ENCODE assay signal across 3 cellular contexts in genomic region chr19:17633700-17634099, GRCh38.
TF ChIP-seq lines count a peak whose summit lies in the region.

No MANE protein-coding gene starts in this region.

TF ChIP-seq in HEK293, 187 proteins besides CTCF, POLR2A, EP300 and RAD21:
- TF ChIP-seq ZNF366 (tag by site-specific recombination; conservative IDR thresholded peaks at IDR 0.05) (peak; percentile 94), ZSCAN5A (tag by site-specific recombination; IDR thresholded peaks at IDR 0.05) (no peak), ZNF140 (tag by site-specific recombination; IDR thresholded peaks at IDR 0.05) (0 out of 2 replicates have a peak, but pooled peaks have one; percentile 4), ZNF423 (tag by site-specific recombination; IDR thresholded peaks at IDR 0.05) (no peak), ZBTB17 (tag by site-specific recombination; IDR thresholded peaks at IDR 0.05) (peak; percentile 65), ZNF398 (tag by site-specific recombination; IDR thresholded peaks at IDR 0.05) (no peak), GLIS1 (tag by site-specific recombination; IDR thresholded peaks at IDR 0.05) (no peak), ZNF274 (IDR thresholded peaks at IDR 0.05; ENCODE audit: low read length) (no peak), ZNF274 (tag by site-specific recombination; IDR thresholded peaks at IDR 0.05; ENCODE audit: borderline replicate concordance) (no peak), MYNN (tag by site-specific recombination; IDR thresholded peaks at IDR 0.05; ENCODE audit: borderline replicate concordance) (no peak)

TF ChIP-seq in IMR-90, 13 proteins besides CTCF, POLR2A, EP300 and RAD21:
- TF ChIP-seq RFX5 (IDR thresholded peaks at IDR 0.05; ENCODE audit: low read depth, low read length) (no peak), CHD1 (IDR thresholded peaks at IDR 0.05; ENCODE audit: low read depth, low read length) (no peak), FOS (IDR thresholded peaks at IDR 0.05; ENCODE audit: low read depth, low read length) (no peak), CEBPB (IDR thresholded peaks at IDR 0.05; ENCODE audit: low read depth, low read length) (no peak), BHLHE40 (IDR thresholded peaks at IDR 0.05; ENCODE audit: low read depth, low read length) (no peak), SMC3 (IDR thresholded peaks at IDR 0.05; ENCODE audit: low read depth, low read length) (no peak), MXI1 (IDR thresholded peaks at IDR 0.05; ENCODE audit: borderline replicate concordance, low read depth, low read length) (no peak), USF2 (IDR thresholded peaks at IDR 0.05; ENCODE audit: low read depth, low read length) (no peak), RCOR1 (IDR thresholded peaks at IDR 0.05; ENCODE audit: insufficient replicate concordance, low read length) (no peak), MAFK (IDR thresholded peaks at IDR 0.05; ENCODE audit: low read depth, low read length) (no peak), NFE2L2 (IDR thresholded peaks at IDR 0.05; ENCODE audit: low read depth, low read length) (no peak), MAZ (IDR thresholded peaks at IDR 0.05; ENCODE audit: borderline replicate concordance, low read depth, low read length) (no peak), ELK1 (IDR thresholded peaks at IDR 0.05; ENCODE audit: borderline replicate concordance, low read depth, low read length) (no peak)

TF ChIP-seq in H1, 55 proteins besides CTCF, POLR2A, EP300 and RAD21:
- TF ChIP-seq GABPA (IDR thresholded peaks at IDR 0.05; ENCODE audit: borderline replicate concordance, insufficient read depth, low read length) (no peak), RNF2 (IDR thresholded peaks at IDR 0.05; ENCODE audit: borderline replicate concordance, low read depth, low read length, missing control alignments, poor library complexity, severe bottlenecking) (no peak), TAF1 (IDR thresholded peaks at IDR 0.05; ENCODE audit: low read depth, low read length) (no peak)
